ENCODE assay signal across 8 cellular contexts in genomic region chr11:111378773-111379499, GRCh38. TPM values are rescaled to one million over a fixed set of nuclear protein-coding genes. Genes with fewer than 3 reads are reported as not detected.
DNase-seq lines count a peak whose midpoint lies in the region; ATAC-seq and TF ChIP-seq lines count a peak whose summit lies in the region.

POU2AF1 (minus strand) TSS chr11:111379275; CDS start chr11:111379177, 98 bp downstream.

- peak; percentile 76 for ATAC-seq in HG02642 (IDR thresholded peaks at IDR 0.05; ENCODE audit: poor library complexity, unreplicated experiment)

- TF ChIP-seq CTCF in GM13977 (IDR thresholded peaks at IDR 0.05; ENCODE audit: extremely low read depth, insufficient read depth, missing control alignments) (no peak), sigmoid colon (IDR thresholded peaks at IDR 0.05) (no peak), ascending aorta (IDR thresholded peaks at IDR 0.05) (no peak)

- peak; percentile 71 for DNase-seq in GM13977 (ENCODE audit: low spot score)
- peak; percentile 72 for DNase-seq in SW480 (ENCODE audit: low spot score)
- DNase-seq in astrocyte of the hippocampus (ENCODE audit: low read depth, low spot score) = peak; percentile 23
- DNase-seq in sigmoid colon = no peak
- DNase-seq in islet precursor cell = no peak
- DNase-seq in NCI-H2171 (lab: John Stamatoyannopoulos, UW) = no peak
- no peak for DNase-seq in ascending aorta (ENCODE audit: low spot score in 2 of 2)

- intact Hi-C loops in sigmoid colon (cut with DNase I) (no loop called here), ascending aorta (cut with DNase I) (no loop called here)

- in situ Hi-C loops in GM13977 (cut with MboI; ENCODE audit: low pct_unique_long_range_greater_than_20kb, low sequenced_read_pairs, unreplicated experiment) = loop anchor here (5.0 kb wide), 1 partner anchor 38 kb away; no protein-coding TSS in a partner anchor

- H3K36me3 ChIP-seq in sigmoid colon = no peaks in the 10 kb centered on the region
- H3K36me3 ChIP-seq in ascending aorta = no peaks in the 10 kb centered on the region

- no peaks in the 10 kb centered on the region for H3K27me3 ChIP-seq in sigmoid colon
- H3K27me3 ChIP-seq in ascending aorta = no peaks in the 10 kb centered on the region

- TF ChIP-seq EP300 in sigmoid colon (IDR thresholded peaks at IDR 0.05) = no peak

- H3K4me1 ChIP-seq in sigmoid colon (peaks cover 0 to 15% (median 11%) of the 10 kb centered on the region in 4 donors), ascending aorta (no peaks in the 10 kb centered on the region)

- H3K4me3 ChIP-seq in sigmoid colon (peak within 1 kb of the TSS in 1 of 4 donors; percentile 4), ascending aorta (no peak within 1 kb of the TSS)

- H3K27ac ChIP-seq in sigmoid colon = peak within 1 kb of the TSS in 3 of 4 donors; percentile 10 to 55 (median 18)
- H3K27ac ChIP-seq in ascending aorta = no peak within 1 kb of the TSS

- no peak for TF ChIP-seq POLR2A in sigmoid colon (IDR thresholded peaks at IDR 0.05)

- no peaks in the 10 kb centered on the region for H3K9me3 ChIP-seq in sigmoid colon
- H3K9me3 ChIP-seq in ascending aorta = no peaks in the 10 kb centered on the region

- WGBS in sigmoid colon, 2 donors = 49 to 81% methylated on average over 30 of the region's 30 CpGs

RNA-seq across cellular contexts. Expression of gene POU2AF1, which starts in this region (rescaled TPM):
- total RNA-seq in sigmoid colon = under 1 TPM in 1 of 4 donors, not detected in 3; 0.16 TPM
- polyA plus RNA-seq in sigmoid colon = 10 to 100 TPM in 1 of 3 donors, 1 to 10 TPM in 1, under 1 TPM in 1; 0.92 to 27.0 (median 1.2) TPM
- 0.11 TPM for total RNA-seq in ascending aorta

Comparison
In these comparisons a context has a peak if more than half of its experiments do, and no peak if none do; other contexts are left out.
1. DNase-seq: peak in GM13977 (single experiment), SW480 (single experiment) and astrocyte of the hippocampus (single experiment); none in sigmoid colon (single experiment), islet precursor cell (single experiment), NCI-H2171 (single experiment) and ascending aorta (0 of 2).
2. H3K27ac ChIP-seq: peak in sigmoid colon (3 of 4); none in ascending aorta (0 of 2).